ENCODE assay signal across 28 cellular contexts in genomic region chr6:169227116-169227515, GRCh38. TPM values are rescaled to one million over a fixed set of nuclear protein-coding genes. Genes with fewer than 3 reads are reported as not detected.
"Had no signal": no experiment of that assay in that cellular context is flagged by ENCODE, and none has a peak within 500 bp of the region (broad histone marks: within the 10 kb centered on the region; RNA-seq: fewer than 3 reads in every experiment).

No MANE protein-coding gene starts in this region.

- ATAC-seq: gastrocnemius medialis; left cardiac atrium; left lung; naive thymus-derived CD4-positive, alpha-beta T cell; right lobe of liver; stimulated activated naive CD8-positive, alpha-beta T cell treated with anti-CD3 and anti-CD28 coated beads, Interleukin-15, amount 100 ng/mL, for 72 hours; upper lobe of right lung had no signal

- H3K9me3 ChIP-seq: gastrocnemius medialis, right lobe of liver, suprapubic skin, transverse colon, upper lobe of right lung, uterus had no signal

- DNase-seq: cortex of kidney; effector CD4-positive, alpha-beta T cell; foreskin fibroblast; gastrocnemius medialis; left cardiac atrium; left lung; mammary epithelial cell; mesendoderm; midbrain; naive thymus-derived CD4-positive, alpha-beta T cell; nucleus accumbens; stimulated activated CD4-positive, alpha-beta T cell treated with anti-CD3 and anti-CD28 coated beads, Interleukin-12 subunit alpha, Interleukin-12 subunit beta, amount 100 ng/mL, for 4 hours; stimulated activated CD4-positive, alpha-beta T cell treated with anti-CD3 and anti-CD28 coated beads, Interleukin-1b, Interleukin-23, amount 100 ng/mL, for 48 hours; stimulated activated CD4-positive, alpha-beta T cell treated with anti-CD3 and anti-CD28 coated beads, Interleukin-4, amount 100 ng/mL, for 1 hour; stimulated activated CD8-positive, alpha-beta memory T cell treated with anti-CD3 and anti-CD28 coated beads, Interleukin-4, amount 100 ng/mL, for 48 hours; stimulated activated naive CD4-positive, alpha-beta T cell; stimulated activated naive CD8-positive, alpha-beta T cell treated with anti-CD3 and anti-CD28 coated beads, Interleukin-15, amount 100 ng/mL, for 72 hours; transverse colon; upper lobe of right lung; uterus had no signal

- H3K27ac ChIP-seq: gastrocnemius medialis, left lung, neural progenitor cell, parathyroid adenoma, right lobe of liver, suprapubic skin, transverse colon, upper lobe of right lung had no signal

- H3K27ac Mint-ChIP-seq: naive thymus-derived CD4-positive, alpha-beta T cell; nephron; progenitor cell of endocrine pancreas; stimulated activated naive CD8-positive, alpha-beta T cell treated with anti-CD3 and anti-CD28 coated beads, Interleukin-15, amount 100 ng/mL, for 72 hours had no signal

- H3K4me3 Mint-ChIP-seq: naive thymus-derived CD4-positive, alpha-beta T cell; nephron; neural progenitor cell; stimulated activated naive CD8-positive, alpha-beta T cell treated with anti-CD3 and anti-CD28 coated beads, Interleukin-15, amount 100 ng/mL, for 72 hours had no signal

- H3K4me1 ChIP-seq: gastrocnemius medialis, left lung, neural progenitor cell, parathyroid adenoma, right lobe of liver, transverse colon, upper lobe of right lung had no signal

- H2AFZ ChIP-seq: neural progenitor cell, parathyroid adenoma had no signal

- H3K27me3 ChIP-seq: gastrocnemius medialis, left lung, neural progenitor cell, right lobe of liver, suprapubic skin, transverse colon, upper lobe of right lung, uterus had no signal

- H3K4me3 ChIP-seq: gastrocnemius medialis, left lung, neural progenitor cell, right lobe of liver, smooth muscle cell, suprapubic skin, transverse colon, upper lobe of right lung, uterus had no signal

- H3K27me3 Mint-ChIP-seq: progenitor cell of endocrine pancreas had no signal

- H3K9ac ChIP-seq: neural progenitor cell, parathyroid adenoma had no signal

- H3K4me1 Mint-ChIP-seq: stimulated activated naive CD8-positive, alpha-beta T cell treated with anti-CD3 and anti-CD28 coated beads, Interleukin-15, amount 100 ng/mL, for 72 hours had no signal

- H3K4me2 ChIP-seq: neural progenitor cell, smooth muscle cell had no signal

- H3K36me3 ChIP-seq: gastrocnemius medialis, left lung, neural progenitor cell, right lobe of liver, transverse colon, upper lobe of right lung, uterus had no signal

RNA-seq across cellular contexts. Expression of gene THBS2, which starts 26.5 kb away (rescaled TPM):
- total RNA-seq: dermis microvascular lymphatic vessel endothelial cell; naive thymus-derived CD4-positive, alpha-beta T cell; progenitor cell of endocrine pancreas had no signal
